In genomic region chr20:51326241-51326819, GRCh38 we compare ENCODE assay signal across 8 cellular contexts.
DNase-seq lines count a peak whose midpoint lies in the region; ATAC-seq and TF ChIP-seq lines count a peak whose summit lies in the region.

No MANE protein-coding gene starts in this region.

- no peaks in the 10 kb centered on the region for H3K36me3 ChIP-seq in heart left ventricle

- H3K27ac ChIP-seq in heart left ventricle, result no peak overlapping the region

- no peak overlapping the region for H3K4me3 ChIP-seq in heart left ventricle

- no peak for ATAC-seq in heart left ventricle
- no peak for ATAC-seq in HG02623 (IDR thresholded peaks at IDR 0.05; ENCODE audit: unreplicated experiment)

- no peaks in the 10 kb centered on the region for H3K4me1 ChIP-seq in heart left ventricle

- peaks cover 0 to 16% (median 0%) of the 10 kb centered on the region in 9 donors for H3K27me3 ChIP-seq in heart left ventricle

- intact Hi-C loops in heart left ventricle (cut with DNase I), result loop anchor here in 1 of 10 donors (5.0 to 10.0 kb wide), 2 partner anchors 339 to 532 kb away; partner anchors contain the start of gene BCAS4

- peaks cover 0 to 9% (median 0%) of the 10 kb centered on the region in 12 donors for H3K9me3 ChIP-seq in heart left ventricle

- peak in 11 of 12 donors; percentile 14 to 75 (median 38) for TF ChIP-seq CTCF in heart left ventricle (IDR thresholded peaks at IDR 0.05)

- no peak for TF ChIP-seq POLR2A in heart left ventricle (IDR thresholded peaks at IDR 0.05)

- WGBS in heart left ventricle, 4 donors, result 21 to 41% (median 29%) methylated on average over 2 of the region's 2 CpGs

- DNase-seq in NCI-H2227 (lab: John Stamatoyannopoulos, UW; ENCODE audit: unreplicated experiment) (peak; percentile 38), NCI-H2227 treated with DMSO at 0.1 percent for 48 hours (lab: John Stamatoyannopoulos, UW) (no peak), NCI-H460 (ENCODE audit: extremely low read depth, low read depth) (peak; percentile 68), activated T-helper 1 cell treated with Interleukin-2 at 50 U/mL for 16 hours (ENCODE audit: low read depth) (peak; percentile 20), heart left ventricle (peak in 1 of 5 donors; percentile 36), foreskin melanocyte (no peak)
- DNase-seq in stimulated activated CD4-positive, alpha-beta T cell treated with anti-CD3 and anti-CD28 coated beads, Interleukin-2, amount 100 ng/mL, for 48 hours, result peak; percentile 49 to 60

Comparison
In these comparisons a context has a peak if more than half of its experiments do, and no peak if none do; other contexts are left out.
1. DNase-seq: peak in NCI-H2227 (single experiment), NCI-H460 (single experiment), activated T-helper 1 cell treated with Interleukin-2 at 50 U/mL for 16 hours (single experiment) and stimulated activated CD4-positive, alpha-beta T cell treated with anti-CD3 and anti-CD28 coated beads, Interleukin-2, amount 100 ng/mL, for 48 hours (2 of 2); none in NCI-H2227 treated with DMSO at 0.1 percent for 48 hours (single experiment) and foreskin melanocyte (single experiment).